ENCODE assay signal across 15 cellular contexts in genomic region chr1:103254691-103255090, GRCh38.
DNase-seq lines count a peak whose midpoint lies in the region; TF ChIP-seq lines count a peak whose summit lies in the region.
"Had no signal": no experiment of that assay in that cellular context is flagged by ENCODE, and none has a peak within 500 bp of the region (broad histone marks: within the 10 kb centered on the region; RNA-seq: fewer than 3 reads in every experiment).

No MANE protein-coding gene starts in this region.

- peaks cover 29% of the 10 kb centered on the region for H3K4me1 Mint-ChIP-seq in mesothelial cell of epicardium

- no peaks in the 10 kb centered on the region for H3K36me3 ChIP-seq in adipocyte (ENCODE audit: control insufficient read depth, insufficient read depth, low read length, severe bottlenecking)
- H3K36me3 ChIP-seq: HAP-1 had no signal

- H3K9me3 ChIP-seq in adipocyte (ENCODE audit: control insufficient read depth, low read length): no peaks in the 10 kb centered on the region

- H3K27me3 Mint-ChIP-seq in mesothelial cell of epicardium (ENCODE audit: low read depth): no peaks in the 10 kb centered on the region
- H3K27me3 Mint-ChIP-seq: CD4-positive, alpha-beta T cell had no signal

- peak overlapping the region; percentile 64 for H3K27ac Mint-ChIP-seq in mesothelial cell of epicardium
- H3K27ac Mint-ChIP-seq: CD4-positive, alpha-beta T cell had no signal

- H3K9ac ChIP-seq in adipocyte (ENCODE audit: low read length): no peak overlapping the region

- peaks cover 7% of the 10 kb centered on the region for H3K9me3 Mint-ChIP-seq in mesothelial cell of epicardium
- H3K9me3 Mint-ChIP-seq: CD4-positive, alpha-beta T cell had no signal

- H3K4me3 Mint-ChIP-seq in mesothelial cell of epicardium: no peak overlapping the region
- H3K4me3 Mint-ChIP-seq: CD4-positive, alpha-beta T cell had no signal

- no peaks in the 10 kb centered on the region for H3K27me3 ChIP-seq in adipocyte (replicated peaks; ENCODE audit: control insufficient read depth, insufficient read depth, low read length)

- H3K4me1 ChIP-seq in adipocyte (ENCODE audit: control insufficient read depth, insufficient read depth, low read length): peaks cover 35% of the 10 kb centered on the region

- peaks cover 2% of the 10 kb centered on the region for H3K36me3 Mint-ChIP-seq in mesothelial cell of epicardium

- DNase-seq in EH (ENCODE audit: low read depth) (peak; percentile 34), adipocyte (ENCODE audit: low read depth) (peak; percentile 69), dedifferentiated amniotic fluid mesenchymal stem cell (ENCODE audit: extremely low spot score) (peak; percentile 25), mesothelial cell of epicardium (ENCODE audit: low spot score in 2 of 2, unreplicated experiment in 2 of 2) (no peak), cardiac septum (ENCODE audit: low spot score) (no peak), T-helper 9 cell (no peak), NCI-H1436 (lab: John Stamatoyannopoulos, UW) (no peak)
- no peak for DNase-seq in activated CD4-positive, CD25-positive, alpha-beta regulatory T cell (lab: John Stamatoyannopoulos, UW)
- DNase-seq: 8988T; ACHN; C1 segment of cervical spinal cord; Calu3; CD4-positive, alpha-beta T cell; DMS 273 treated with DMSO at 0.1 percent for 48 hours had no signal

- intact Hi-C loops in cardiac septum (cut with DNase I): no loop called here

- no peak overlapping the region for H3K4me3 ChIP-seq in adipocyte (ENCODE audit: low read length)
- H3K4me3 ChIP-seq: HAP-1 had no signal

- no peak for TF ChIP-seq CTCF in mesothelial cell of epicardium (IDR thresholded peaks at IDR 0.05; ENCODE audit: unreplicated experiment)

Comparison
In these comparisons a context has a peak if more than half of its experiments do, and no peak if none do; other contexts are left out.
1. DNase-seq: peak in EH (single experiment), adipocyte (single experiment) and dedifferentiated amniotic fluid mesenchymal stem cell (single experiment); none in mesothelial cell of epicardium (0 of 2), cardiac septum (single experiment), T-helper 9 cell (single experiment), NCI-H1436 (single experiment) and activated CD4-positive, CD25-positive, alpha-beta regulatory T cell (0 of 4).